ENCODE assay signal across 8 cellular contexts in the genomic region with DNA sequence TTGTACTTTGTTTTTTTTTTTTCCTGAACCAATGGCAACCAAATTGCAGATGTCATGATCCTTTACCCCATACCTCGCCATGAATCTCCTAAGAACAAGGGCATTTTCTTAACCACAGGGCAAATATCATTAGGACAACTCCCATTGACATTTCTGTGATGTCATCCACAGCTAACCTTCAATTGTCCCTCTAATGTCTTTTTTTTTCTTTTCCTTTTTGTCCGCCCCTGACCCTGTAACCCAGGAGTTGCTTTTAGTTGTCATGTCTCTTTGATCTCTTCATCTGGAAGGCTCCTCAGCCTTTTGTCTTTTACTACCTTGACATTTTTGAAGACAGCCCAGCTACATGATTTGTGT. TPM values are rescaled to one million over a fixed set of nuclear protein-coding genes. Genes with fewer than 3 reads are reported as not detected.
DNase-seq lines count a peak whose midpoint lies in the region; ATAC-seq and TF ChIP-seq lines count a peak whose summit lies in the region.

No MANE protein-coding gene starts in this region.

- H3K4me3 ChIP-seq in DND-41 (ENCODE audit: low read depth in 1 of 2, low read length in 2 of 2) (peak overlapping the region; percentile 43 to 70; a peak in 3 of 4 replicates), RWPE2 (ENCODE audit: severe bottlenecking) (peak overlapping the region; percentile 73), esophagus squamous epithelium (peak overlapping the region; percentile 86 to 95 (median 90)), prostate gland (peak overlapping the region; percentile 82 to 86)

- peak overlapping the region; percentile 67 for H3K9ac ChIP-seq in DND-41 (ENCODE audit: low read depth, low read length)

- ATAC-seq in DND-41 (ENCODE audit: insufficient read depth, low read depth) (no peak), RWPE2 (ENCODE audit: low read depth) (no peak)

- DNase-seq in DND-41 (no peak), RWPE2 (ENCODE audit: low spot score) (no peak), esophagus squamous epithelium (lab: John Stamatoyannopoulos, UW) (no peak), prostate gland (ENCODE audit: low spot score) (no peak), RPMI8226 (no peak), kidney tubule cell (ENCODE audit: low spot score) (no peak), 8988T (no peak), SK-N-DZ (ENCODE audit: low spot score) (no peak)

- H3K4me1 ChIP-seq in DND-41 (ENCODE audit: insufficient read depth, low read length) (peaks cover 25% of the 10 kb centered on the region), RWPE2 (ENCODE audit: insufficient read depth, poor library complexity, severe bottlenecking) (peaks cover 5% of the 10 kb centered on the region), esophagus squamous epithelium (peaks cover 0 to 32% (median 14%) of the 10 kb centered on the region in 3 donors), prostate gland (replicated peaks) (peaks cover 4% of the 10 kb centered on the region)

- whole genome bisulfite sequencing in esophagus squamous epithelium, 2 donors = 10 to 15% methylated on average over 2 of the region's 2 CpGs
- WGBS in prostate gland = 4% methylated on average over 2 of the region's 2 CpGs

- intact Hi-C loops in esophagus squamous epithelium (cut with DNase I) (no loop called here), prostate gland (cut with DNase I) (no loop called here)

- H3K27ac ChIP-seq in DND-41 (ENCODE audit: low read length) (peak overlapping the region; percentile 58), RWPE2 (ENCODE audit: poor library complexity, severe bottlenecking) (no peak overlapping the region), esophagus squamous epithelium (peak overlapping the region; percentile 67 to 84 (median 81)), prostate gland (peak overlapping the region; percentile 72 to 73)

- no peak for TF ChIP-seq CTCF in DND-41 (IDR thresholded peaks at IDR 0.05; ENCODE audit: borderline replicate concordance, extremely low read depth, low read length, poor library complexity, severe bottlenecking)
- TF ChIP-seq CTCF in RWPE2 (IDR thresholded peaks at IDR 0.05; ENCODE audit: poor library complexity, severe bottlenecking) = no peak
- no peak for TF ChIP-seq CTCF in esophagus squamous epithelium (IDR thresholded peaks at IDR 0.05)
- TF ChIP-seq CTCF in prostate gland (IDR thresholded peaks at IDR 0.05) = no peak

- no peaks in the 10 kb centered on the region for H3K9me3 ChIP-seq in DND-41 (ENCODE audit: insufficient read depth, low read length, severe bottlenecking)
- no peaks in the 10 kb centered on the region for H3K9me3 ChIP-seq in RWPE2 (ENCODE audit: severe bottlenecking)
- H3K9me3 ChIP-seq in esophagus squamous epithelium = no peaks in the 10 kb centered on the region
- H3K9me3 ChIP-seq in prostate gland = no peaks in the 10 kb centered on the region

- TF ChIP-seq POLR2A in esophagus squamous epithelium (IDR thresholded peaks at IDR 0.05) (no peak), prostate gland (IDR thresholded peaks at IDR 0.05) (no peak)

- peak overlapping the region; percentile 94 for H2AFZ ChIP-seq in DND-41 (ENCODE audit: low read depth, low read length)

- no peaks in the 10 kb centered on the region for H3K36me3 ChIP-seq in DND-41 (ENCODE audit: insufficient read depth, low read length)
- H3K36me3 ChIP-seq in RWPE2 (ENCODE audit: low read depth) = no peaks in the 10 kb centered on the region
- H3K36me3 ChIP-seq in esophagus squamous epithelium = peaks cover 0 to 20% (median 0%) of the 10 kb centered on the region in 3 donors
- H3K36me3 ChIP-seq in prostate gland = no peaks in the 10 kb centered on the region

- H3K27me3 ChIP-seq in DND-41 (ENCODE audit: insufficient read depth, low read length, poor library complexity) (no peaks in the 10 kb centered on the region), RWPE2 (ENCODE audit: insufficient read depth, poor library complexity, severe bottlenecking) (no peaks in the 10 kb centered on the region), esophagus squamous epithelium (no peaks in the 10 kb centered on the region), prostate gland (replicated peaks; ENCODE audit: insufficient read depth) (no peaks in the 10 kb centered on the region)

- H4K20me1 ChIP-seq in DND-41 (ENCODE audit: insufficient read depth, low read length) = no peaks in the 10 kb centered on the region

- H3K79me2 ChIP-seq in DND-41 (ENCODE audit: insufficient read depth, low read length) = no peaks in the 10 kb centered on the region

- peak overlapping the region; percentile 85 for H3K4me2 ChIP-seq in DND-41 (ENCODE audit: insufficient read depth, low read length)

RNA-seq across cellular contexts. Expression of a gene that starts 0.4 kb away (rescaled TPM):
- total RNA-seq in esophagus squamous epithelium = 10 to 100 TPM; 19.6 to 34.7 (median 26.0) TPM
- 10 to 100 TPM; 29.1 to 32.3 TPM for total RNA-seq in prostate gland
- polyA plus RNA-seq in SK-N-DZ (2014; cell fraction: cytosol; rRNA removed) = 14.2 and 27.4 TPM in 2 replicates
- 40.7 and 61.7 TPM in 2 replicates for polyA plus RNA-seq in SK-N-DZ (2014; cell fraction: nucleus; rRNA removed)

RNA-seq across cellular contexts. Expression of a gene that starts 31.6 kb away (rescaled TPM):
- 1 to 10 TPM in 3 of 4 donors, under 1 TPM in 1; 0.38 to 4.8 (median 2.4) TPM for total RNA-seq in esophagus squamous epithelium
- 10 to 100 TPM in 1 of 2 donors, 1 to 10 TPM in 1; 6.6 to 29.4 TPM for total RNA-seq in prostate gland
- polyA plus RNA-seq in SK-N-DZ (2014; cell fraction: cytosol; rRNA removed) = 0.29 and 1.2 TPM in 2 replicates
- polyA plus RNA-seq in SK-N-DZ (2014; cell fraction: nucleus; rRNA removed) = not detected in 2 replicates

RNA-seq across cellular contexts. Expression of a gene that starts 37.5 kb away (rescaled TPM):
- total RNA-seq in esophagus squamous epithelium = 10 to 100 TPM; 14.9 to 18.7 (median 16.5) TPM
- total RNA-seq in prostate gland = 10 to 100 TPM; 35.1 to 37.7 TPM
- polyA plus RNA-seq in SK-N-DZ (2014; cell fraction: cytosol; rRNA removed) = 55.1 and 65.5 TPM in 2 replicates
- polyA plus RNA-seq in SK-N-DZ (2014; cell fraction: nucleus; rRNA removed) = 23.6 and 42.5 TPM in 2 replicates
